Comparison of ENCODE assay signal across 26 cellular contexts in genomic region chr7:82128546-82128945, GRCh38.
"Had no signal": no experiment of that assay in that cellular context is flagged by ENCODE, and none has a peak within 500 bp of the region (broad histone marks: within the 10 kb centered on the region; RNA-seq: fewer than 3 reads in every experiment).

No MANE protein-coding gene starts in this region.

- H3K4me3 Mint-ChIP-seq: dendritic cell treated with granulocyte-macrophage colony-stimulating factor and Interleukin-4, amounts not matched to agents 40 ng/mL and 50 ng/mL, for 4 days; memory B cell; naive thymus-derived CD4-positive, alpha-beta T cell had no signal

- H3K36me3 ChIP-seq: colonic mucosa, esophagus squamous epithelium, gastrocnemius medialis, left lung, lower lobe of right lung had no signal

- H3K4me3 ChIP-seq: colonic mucosa, dorsolateral prefrontal cortex, esophagus squamous epithelium, gastrocnemius medialis, heart right ventricle, left lung, lower lobe of right lung had no signal

- H3K4me1 ChIP-seq: colonic mucosa, esophagus squamous epithelium, left lung, lower lobe of right lung had no signal

- DNase-seq: colonic mucosa; cortex of kidney; dorsolateral prefrontal cortex; effector CD4-positive, alpha-beta T cell; effector memory CD4-positive, alpha-beta T cell; erythroblast; esophagus squamous epithelium; foreskin fibroblast; foreskin melanocyte; gastrocnemius medialis; glutamatergic neuron; head of caudate nucleus; heart right ventricle; hippocampal formation; left cardiac atrium; left lung; left ventricle myocardium superior; lower lobe of right lung; mammary epithelial cell; mesendoderm; midbrain; naive thymus-derived CD4-positive, alpha-beta T cell had no signal

- H3K27ac Mint-ChIP-seq: dendritic cell treated with granulocyte-macrophage colony-stimulating factor and Interleukin-4, amounts not matched to agents 40 ng/mL and 50 ng/mL, for 4 days; memory B cell; naive thymus-derived CD4-positive, alpha-beta T cell had no signal

- H3K27ac ChIP-seq: colonic mucosa, epithelial cell of prostate, esophagus squamous epithelium, gastrocnemius medialis, heart right ventricle, left lung, lower lobe of right lung had no signal

- H3K4me1 Mint-ChIP-seq: memory B cell; naive thymus-derived CD4-positive, alpha-beta T cell had no signal

- ATAC-seq: esophagus mucosa; gastrocnemius medialis; heart right ventricle; left cardiac atrium; left lung; lower lobe of right lung; naive thymus-derived CD4-positive, alpha-beta T cell had no signal

- H3K9me3 ChIP-seq: colonic mucosa had no signal

- H3K9me3 Mint-ChIP-seq: dendritic cell treated with granulocyte-macrophage colony-stimulating factor and Interleukin-4, amounts not matched to agents 40 ng/mL and 50 ng/mL, for 4 days had no signal

- H3K36me3 Mint-ChIP-seq: memory B cell; naive thymus-derived CD4-positive, alpha-beta T cell had no signal

- H3K27me3 ChIP-seq: colonic mucosa, dorsolateral prefrontal cortex, esophagus squamous epithelium, gastrocnemius medialis, heart right ventricle, left lung had no signal

- H3K27me3 Mint-ChIP-seq: dendritic cell treated with granulocyte-macrophage colony-stimulating factor and Interleukin-4, amounts not matched to agents 40 ng/mL and 50 ng/mL, for 4 days; memory B cell; naive thymus-derived CD4-positive, alpha-beta T cell had no signal
